ENCODE assay signal across 17 cellular contexts in the genomic region with DNA sequence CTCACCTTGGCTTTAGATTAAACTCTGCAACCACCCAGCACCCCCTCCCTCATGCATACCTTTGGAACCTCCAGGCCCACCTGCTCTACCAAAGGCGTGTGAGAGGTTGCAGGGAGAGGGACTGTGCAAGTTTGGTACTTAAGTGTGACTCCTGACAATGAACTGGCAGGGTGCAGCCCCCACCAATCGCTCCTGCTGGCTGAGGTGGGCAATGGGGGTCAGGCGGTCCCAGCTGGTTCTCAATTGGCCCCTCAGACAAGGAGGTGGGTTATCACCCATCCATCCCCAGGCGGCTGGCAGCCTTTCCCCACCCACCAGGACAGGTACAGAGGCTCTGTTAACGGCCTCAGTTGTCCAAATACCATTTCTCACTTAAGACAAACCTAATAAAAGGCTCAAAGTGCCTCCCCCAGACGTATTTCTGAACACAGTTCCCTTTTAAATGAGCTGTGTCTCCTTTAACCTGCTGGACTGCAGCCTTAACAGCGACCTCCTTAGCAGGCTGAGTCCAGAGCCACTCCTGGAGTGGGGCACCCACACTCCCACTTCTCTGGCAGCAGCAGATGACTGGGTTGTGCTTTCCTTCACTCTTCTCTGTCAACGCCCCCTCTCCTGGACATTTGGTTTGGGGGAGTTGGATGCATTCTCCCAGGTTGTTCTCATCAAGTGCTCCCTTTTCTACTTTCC.
DNase-seq lines count a peak whose midpoint lies in the region; ATAC-seq and TF ChIP-seq lines count a peak whose summit lies in the region.
"Had no signal": no experiment of that assay in that cellular context is flagged by ENCODE, and none has a peak within 500 bp of the region (broad histone marks: within the 10 kb centered on the region; RNA-seq: fewer than 3 reads in every experiment).

No MANE protein-coding gene starts in this region.

- H3K4me1 ChIP-seq in thyroid gland: peaks cover 20 to 28% of the 10 kb centered on the region in 2 donors

- peak; percentile 72 for DNase-seq in NCI-H2227 (lab: John Stamatoyannopoulos, UW; ENCODE audit: unreplicated experiment)
- DNase-seq in thyroid gland: peak; percentile 39 to 51
- DNase-seq in activated T-cell treated with anti-CD3 and anti-CD28 coated beads, Interleukin-2, amount 50 U/mL, for 48 hours: no peak
- DNase-seq: BE2C, EL, GF-D8, H7, Kasumi-1, NCI-H1694 treated with DMSO at 0.1 percent for 48 hours, NCI-H226, NCI-H510A treated with DMSO at 0.1 percent for 48 hours, NCI-H748 treated with DMSO at 0.1 percent for 48 hours, Peyer's patch had no signal

- no peak overlapping the region for H3K4me3 ChIP-seq in thyroid gland (replicated peaks in 1 of 3)
- H3K4me3 ChIP-seq: Peyer's patch had no signal

- 55 to 63% methylated on average over 5 to 8 of the region's 8 CpGs for WGBS in thyroid gland, 2 donors

- peaks cover 7% of the 10 kb centered on the region for H3K27me3 Mint-ChIP-seq in nephron (ENCODE audit: low read depth)

- H3K4me1 Mint-ChIP-seq in nephron: peaks cover 37% of the 10 kb centered on the region

- no peaks in the 10 kb centered on the region for H3K36me3 Mint-ChIP-seq in nephron (ENCODE audit: low read depth)

- peak; percentile 30; the same call in 1 of the 3 replicates for ATAC-seq in SK-N-SH treated with all-trans-retinoic acid at 6 μM for 48 hours
- no peak for ATAC-seq in GM21723 (IDR thresholded peaks at IDR 0.05; ENCODE audit: unreplicated experiment)
- ATAC-seq in esophagus mucosa: no peak

- H3K27me3 ChIP-seq in thyroid gland: no peaks in the 10 kb centered on the region
- H3K27me3 ChIP-seq: BE2C, Peyer's patch had no signal

- no peak overlapping the region for H3K27ac ChIP-seq in thyroid gland
- H3K27ac ChIP-seq: Peyer's patch had no signal

- no peaks in the 10 kb centered on the region for H3K36me3 ChIP-seq in thyroid gland
- H3K36me3 ChIP-seq: BE2C, Peyer's patch had no signal

- no peaks in the 10 kb centered on the region for H3K9me3 Mint-ChIP-seq in nephron

- intact Hi-C loops in thyroid gland (cut with DNase I): no loop called here

- TF ChIP-seq CTCF in nephron (IDR thresholded peaks at IDR 0.05; ENCODE audit: unreplicated experiment in 3 of 3) (no peak), thyroid gland (IDR thresholded peaks at IDR 0.05) (no peak)

- TF ChIP-seq POLR2A in thyroid gland (IDR thresholded peaks at IDR 0.05): no peak

- peak overlapping the region; percentile 83 to 93 (median 87) for H3K27ac Mint-ChIP-seq in nephron

- peak overlapping the region; percentile 2 to 8 (median 7) for H3K4me3 Mint-ChIP-seq in nephron

- no peaks in the 10 kb centered on the region for H3K9me3 ChIP-seq in thyroid gland
- H3K9me3 ChIP-seq: BE2C, Peyer's patch had no signal

TF ChIP-seq in SK-N-SH treated with all-trans-retinoic acid at 6 μM for 48 hours, 23 proteins besides CTCF, POLR2A, EP300 and RAD21:
- TF ChIP-seq CSDC2 (CRISPR knock-in tag; IDR thresholded peaks at IDR 0.05) (no peak), GLIS3 (CRISPR knock-in tag; IDR thresholded peaks at IDR 0.05) (no peak), ZFP30 (CRISPR knock-in tag; IDR thresholded peaks at IDR 0.05) (no peak), PPARA (CRISPR knock-in tag; IDR thresholded peaks at IDR 0.05; ENCODE audit: borderline replicate concordance) (no peak)
- TF ChIP-seq, protein P1, sequence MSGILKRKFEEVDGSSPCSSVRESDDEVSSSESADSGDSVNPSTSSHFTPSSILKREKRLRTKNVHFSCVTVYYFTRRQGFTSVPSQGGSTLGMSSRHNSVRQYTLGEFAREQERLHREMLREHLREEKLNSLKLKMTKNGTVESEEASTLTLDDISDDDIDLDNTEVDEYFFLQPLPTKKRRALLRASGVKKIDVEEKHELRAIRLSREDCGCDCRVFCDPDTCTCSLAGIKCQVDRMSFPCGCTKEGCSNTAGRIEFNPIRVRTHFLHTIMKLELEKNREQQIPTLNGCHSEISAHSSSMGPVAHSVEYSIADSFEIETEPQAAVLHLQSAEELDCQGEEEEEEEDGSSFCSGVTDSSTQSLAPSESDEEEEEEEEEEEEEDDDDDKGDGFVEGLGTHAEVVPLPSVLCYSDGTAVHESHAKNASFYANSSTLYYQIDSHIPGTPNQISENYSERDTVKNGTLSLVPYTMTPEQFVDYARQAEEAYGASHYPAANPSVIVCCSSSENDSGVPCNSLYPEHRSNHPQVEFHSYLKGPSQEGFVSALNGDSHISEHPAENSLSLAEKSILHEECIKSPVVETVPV (CRISPR knock-in tag; IDR thresholded peaks at IDR 0.05): no peak

Comparison
In these comparisons a context has a peak if more than half of its experiments do, and no peak if none do; other contexts are left out.
1. DNase-seq: peak in NCI-H2227 (single experiment) and thyroid gland (2 of 2); none in activated T-cell treated with anti-CD3 and anti-CD28 coated beads, Interleukin-2, amount 50 U/mL, for 48 hours (0 of 2).